26 cellular contexts compared by ENCODE assay signal in genomic region chr4:79213702-79214101, GRCh38.
"Had no signal": no experiment of that assay in that cellular context is flagged by ENCODE, and none has a peak within 500 bp of the region (broad histone marks: within the 10 kb centered on the region; RNA-seq: fewer than 3 reads in every experiment).

No MANE protein-coding gene starts in this region.

- H3K36me3 ChIP-seq: adrenal gland, esophagus muscularis mucosa, gastrocnemius medialis, heart right ventricle had no signal

- H3K4me3 ChIP-seq: adrenal gland, body of pancreas, esophagus muscularis mucosa, gastrocnemius medialis, heart right ventricle had no signal

- DNase-seq: activated CD4-positive, alpha-beta memory T cell treated with anti-CD3 and anti-CD28 coated beads for 36 hours; activated CD4-positive, alpha-beta T cell treated with anti-CD3 and anti-CD28 coated beads for 36 hours; activated CD4-positive, alpha-beta T cell treated with anti-CD3 and anti-CD28 coated beads, Interleukin-2, amount 10 ng/mL, durations not matched to agents 24 days and 14 days; activated CD4-positive, CD25-positive, alpha-beta regulatory T cell; activated CD4-positive, CD25-positive, alpha-beta regulatory T cell treated with anti-CD3 and anti-CD28 coated beads, Interleukin-2, amount 50 U/mL, for 72 hours; activated CD8-positive, alpha-beta memory T cell treated with anti-CD3 and anti-CD28 coated beads, Interleukin-2, amount 10 ng/mL, durations not matched to agents 7 days and 5 days; activated CD8-positive, alpha-beta memory T cell treated with anti-CD3 and anti-CD28 coated beads, Interleukin-2, amount 50 U/mL, for 4 hours; activated CD8-positive, alpha-beta T cell treated with anti-CD3 and anti-CD28 coated beads, Interleukin-2, amount 10 ng/mL, durations not matched to agents 7 days and 5 days; activated effector memory CD4-positive, alpha-beta T cell treated with anti-CD3 and anti-CD28 coated beads, Interleukin-2, amount 50 U/mL, for 16 hours; activated naive CD4-positive, alpha-beta T cell treated with anti-CD3 and anti-CD28 coated beads for 36 hours; activated naive CD8-positive, alpha-beta T cell treated with anti-CD3 and anti-CD28 coated beads for 36 hours; activated naive CD8-positive, alpha-beta T cell treated with anti-CD3 and anti-CD28 coated beads, Interleukin-2, amount 50 U/mL, for 24 hours; activated T-cell treated with anti-CD3 and anti-CD28 coated beads, Interleukin-2, amount 50 U/mL, for 1 hour; activated T-cell treated with anti-CD3 and anti-CD28 coated beads, Interleukin-2, amount 50 U/mL, for 48 hours; adrenal gland; amygdala; body of pancreas; caudate nucleus; effector CD8-positive, alpha-beta T cell; erythroblast; foreskin keratinocyte; gastrocnemius medialis; heart right ventricle; T-helper 2 cell had no signal

- ATAC-seq: activated CD4-positive, alpha-beta T cell treated with anti-CD3 and anti-CD28 coated beads for 36 hours; activated CD8-positive, alpha-beta memory T cell treated with anti-CD3 and anti-CD28 coated beads, Interleukin-2, amount 10 ng/mL, durations not matched to agents 7 days and 5 days; activated CD8-positive, alpha-beta T cell treated with anti-CD3 and anti-CD28 coated beads, Interleukin-2, amount 10 ng/mL, durations not matched to agents 7 days and 5 days; activated naive CD8-positive, alpha-beta T cell treated with anti-CD3 and anti-CD28 coated beads, Interleukin-2, amount 50 U/mL, for 24 hours; body of pancreas; foreskin keratinocyte; gastrocnemius medialis; heart right ventricle had no signal

- FAIRE-seq: endometrium had no signal

- H3K9me3 ChIP-seq: adrenal gland, body of pancreas, esophagus muscularis mucosa, gastrocnemius medialis had no signal

- H3K27me3 ChIP-seq: adrenal gland, body of pancreas, esophagus muscularis mucosa, foreskin keratinocyte, gastrocnemius medialis, heart right ventricle had no signal

- H3K27ac ChIP-seq: adrenal gland, body of pancreas, esophagus muscularis mucosa, foreskin keratinocyte, gastrocnemius medialis, heart right ventricle had no signal

- H3K4me1 ChIP-seq: adrenal gland, body of pancreas, foreskin keratinocyte had no signal
